Comparison of ENCODE assay signal across 30 cellular contexts in the genomic region with DNA sequence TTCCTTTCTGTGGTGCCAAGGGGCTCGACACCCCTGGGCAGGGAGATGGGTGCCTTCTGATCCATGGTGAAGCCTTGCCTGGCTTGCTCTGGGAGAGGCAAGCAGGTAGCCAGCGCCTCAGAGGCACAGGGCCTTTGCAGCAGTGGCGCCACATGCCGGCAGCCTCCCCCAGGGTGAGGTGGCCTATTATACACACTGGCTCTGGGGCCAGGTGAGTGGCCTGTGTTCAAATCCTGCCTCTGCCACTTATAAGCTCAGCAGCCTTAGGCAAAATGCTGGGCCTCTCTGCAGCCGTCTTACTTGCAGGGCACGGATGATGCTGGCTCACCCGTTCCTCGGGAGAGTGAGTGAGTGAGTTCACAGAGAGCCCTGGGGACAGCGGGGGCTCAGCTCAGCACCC.
"Had no signal": no experiment of that assay in that cellular context is flagged by ENCODE, and none has a peak within 500 bp of the region (broad histone marks: within the 10 kb centered on the region; RNA-seq: fewer than 3 reads in every experiment).

No MANE protein-coding gene starts in this region.

- ATAC-seq: activated CD4-positive, CD25-positive, alpha-beta regulatory T cell treated with anti-CD3 and anti-CD28 coated beads, Interleukin-2, amount 50 U/mL, for 24 hours; activated CD8-positive, alpha-beta T cell treated with anti-CD3 and anti-CD28 coated beads for 36 hours; activated T-cell treated with anti-CD3 and anti-CD28 coated beads, Interleukin-2, amount 50 U/mL, for 4 hours; activated T-helper 17 cell treated with anti-CD3 and anti-CD28 coated beads, Interleukin-2, amount 50 U/mL, for 72 hours; esophagus mucosa; T-helper 17 cell had no signal

- H3K4me1 ChIP-seq: ascending aorta had no signal

- H3K4me1 Mint-ChIP-seq: activated B cell treated with CpG ODN at 0.5 μM for 24 hours; activated T-helper 17 cell treated with anti-CD3 and anti-CD28 coated beads, Interleukin-2, amount 50 U/mL, for 72 hours; central memory CD8-positive, alpha-beta T cell; T-helper 17 cell had no signal

- H3K36me3 ChIP-seq: ascending aorta, WERI-Rb-1 had no signal

- H3K27ac ChIP-seq: ascending aorta, coronary artery, dorsolateral prefrontal cortex, WERI-Rb-1 had no signal

- H3K27ac Mint-ChIP-seq: activated B cell treated with CpG ODN at 0.5 μM for 24 hours; activated CD8-positive, alpha-beta T cell treated with anti-CD3 and anti-CD28 coated beads for 36 hours; activated naive CD8-positive, alpha-beta T cell; activated T-helper 17 cell treated with anti-CD3 and anti-CD28 coated beads, Interleukin-2, amount 50 U/mL, for 72 hours; dendritic cell treated with granulocyte-macrophage colony-stimulating factor and Interleukin-4, amounts not matched to agents 40 ng/mL and 50 ng/mL, for 4 days; endodermal cell; T-helper 17 cell; T-helper 2 cell treated with Interferon-gamma antibody and Interleukin-4, amounts not matched to agents 5 μg/mL and 100 μg/mL, for 36 hours had no signal

- DNase-seq: activated B cell treated with CpG ODN at 0.5 μM for 24 hours; activated CD4-positive, alpha-beta T cell treated with anti-CD3 and anti-CD28 coated beads for 48 hours; activated CD4-positive, alpha-beta T cell treated with anti-CD3 and anti-CD28 coated beads, Interleukin-2, amount 50 U/mL, for 1 hour; activated CD4-positive, alpha-beta T cell treated with anti-CD3 and anti-CD28 coated beads, Interleukin-2, amount 50 U/mL, for 48 hours; activated CD8-positive, alpha-beta memory T cell treated with anti-CD3 and anti-CD28 coated beads for 24 hours; activated CD8-positive, alpha-beta T cell treated with anti-CD3 and anti-CD28 coated beads for 36 hours; activated effector memory CD4-positive, alpha-beta T cell treated with Interleukin-2 at 50 U/mL for 16 hours; activated gamma-delta T cell treated with Interleukin-2 at 50 U/mL for 16 hours; activated naive CD4-positive, alpha-beta T cell treated with anti-CD3 and anti-CD28 coated beads, Interleukin-2, amount 50 U/mL, for 16 hours; activated naive CD4-positive, alpha-beta T cell treated with Interleukin-2 at 50 U/mL for 16 hours; activated T-cell treated with anti-CD3 and anti-CD28 coated beads, Interleukin-2, amount 50 U/mL, for 4 hours; dorsolateral prefrontal cortex; effector memory CD4-positive, alpha-beta T cell; endodermal cell; foreskin fibroblast; head of caudate nucleus; T-helper 1 cell; T-helper 17 cell; T1000; WERI-Rb-1 had no signal

- H3K9me3 Mint-ChIP-seq: activated B cell treated with CpG ODN at 0.5 μM for 24 hours; activated CD8-positive, alpha-beta T cell treated with anti-CD3 and anti-CD28 coated beads for 36 hours; activated T-cell treated with anti-CD3 and anti-CD28 coated beads, Interleukin-2, amount 50 U/mL, for 4 hours; activated T-helper 17 cell treated with anti-CD3 and anti-CD28 coated beads, Interleukin-2, amount 50 U/mL, for 72 hours; central memory CD8-positive, alpha-beta T cell; dendritic cell treated with granulocyte-macrophage colony-stimulating factor and Interleukin-4, amounts not matched to agents 40 ng/mL and 50 ng/mL, for 4 days; endodermal cell; T-helper 2 cell treated with Interferon-gamma antibody and Interleukin-4, amounts not matched to agents 5 μg/mL and 100 μg/mL, for 36 hours had no signal

- H3K4me3 ChIP-seq: ascending aorta, coronary artery, dorsolateral prefrontal cortex had no signal

- H3K4me3 Mint-ChIP-seq: activated B cell treated with CpG ODN at 0.5 μM for 24 hours; activated CD8-positive, alpha-beta T cell treated with anti-CD3 and anti-CD28 coated beads for 36 hours; activated naive CD8-positive, alpha-beta T cell; activated T-cell treated with anti-CD3 and anti-CD28 coated beads, Interleukin-2, amount 50 U/mL, for 4 hours; activated T-helper 17 cell treated with anti-CD3 and anti-CD28 coated beads, Interleukin-2, amount 50 U/mL, for 72 hours; brain; central memory CD8-positive, alpha-beta T cell; dendritic cell treated with granulocyte-macrophage colony-stimulating factor and Interleukin-4, amounts not matched to agents 40 ng/mL and 50 ng/mL, for 4 days; endodermal cell; T-helper 17 cell; T-helper 2 cell treated with Interferon-gamma antibody and Interleukin-4, amounts not matched to agents 5 μg/mL and 100 μg/mL, for 36 hours had no signal

- H3K9me3 ChIP-seq: ascending aorta had no signal

- H3K36me3 Mint-ChIP-seq: activated naive CD8-positive, alpha-beta T cell; brain had no signal

- H3K27me3 ChIP-seq: ascending aorta had no signal
